In genomic region chr11:446886-447285, GRCh38 we compare ENCODE assay signal across 17 cellular contexts. TPM values are rescaled to one million over a fixed set of nuclear protein-coding genes. Genes with fewer than 3 reads are reported as not detected.
DNase-seq lines count a peak whose midpoint lies in the region; ATAC-seq and TF ChIP-seq lines count a peak whose summit lies in the region.
"Had no signal": no experiment of that assay in that cellular context is flagged by ENCODE, and none has a peak within 500 bp of the region (broad histone marks: within the 10 kb centered on the region; RNA-seq: fewer than 3 reads in every experiment).

No MANE protein-coding gene starts in this region.

- intact Hi-C loops in stomach (cut with DNase I; ENCODE audit: low total_unique reads) = no loop called here

- no peak for ATAC-seq in HG02852 (IDR thresholded peaks at IDR 0.05; ENCODE audit: unreplicated experiment)
- ATAC-seq: A549, body of pancreas, GM12878 had no signal

- peaks cover 0 to 24% (median under 1%) of the 10 kb centered on the region in 3 donors for H3K27me3 ChIP-seq in stomach
- H3K27me3 ChIP-seq: body of pancreas, testis had no signal

- TF ChIP-seq EP300 in stomach (IDR thresholded peaks at IDR 0.05) = no peak

- peak overlapping the region in 4 of 5 experiments; percentile 52 to 88 (median 58) for H3K27ac Mint-ChIP-seq in brain
- H3K27ac Mint-ChIP-seq in nephron = peak overlapping the region; percentile 66 to 92 (median 83)

- DNase-seq in NCI-H1092 treated with DMSO at 0.1 percent for 48 hours (lab: John Stamatoyannopoulos, UW) = peak; percentile 25
- no peak for DNase-seq in NCI-H1092 (lab: John Stamatoyannopoulos, UW)
- peak; percentile 75 for DNase-seq in NCI-H2171 treated with DMSO at 0.1 percent for 48 hours (lab: John Stamatoyannopoulos, UW)
- no peak for DNase-seq in activated CD4-positive, CD25-positive, alpha-beta regulatory T cell treated with anti-CD3 and anti-CD28 coated beads, Interleukin-2, amount 50 U/mL, for 72 hours
- DNase-seq in stomach = no peak
- DNase-seq: activated T-cell treated with anti-CD3 and anti-CD28 coated beads, Interleukin-2, amount 50 U/mL, for 48 hours; body of pancreas; IMR-90; testis; WERI-Rb-1 had no signal

- no peak for TF ChIP-seq CTCF in brain (conservative IDR thresholded peaks at IDR 0.05)
- no peak for TF ChIP-seq CTCF in nephron (IDR thresholded peaks at IDR 0.05; ENCODE audit: unreplicated experiment in 3 of 3)
- no peak for TF ChIP-seq CTCF in stomach (IDR thresholded peaks at IDR 0.05)

- H3K4me3 Mint-ChIP-seq in brain (peak overlapping the region in 4 of 5 experiments; percentile 32 to 64 (median 52)), nephron (peak overlapping the region; percentile 37 to 68 (median 61))

- H3K4me1 Mint-ChIP-seq in brain = peaks cover 38% of the 10 kb centered on the region
- peaks cover 47% of the 10 kb centered on the region for H3K4me1 Mint-ChIP-seq in nephron

- no peak overlapping the region for H3K27ac ChIP-seq in stomach

- 68 to 76% (median 71%) methylated on average over 6 to 7 of the region's 7 CpGs for WGBS in stomach, 5 donors

- no peaks in the 10 kb centered on the region for H3K9me3 ChIP-seq in stomach
- H3K9me3 ChIP-seq: A549, body of pancreas, HAP-1, testis had no signal

- no peak for TF ChIP-seq POLR2A in stomach (IDR thresholded peaks at IDR 0.05)

- H3K27me3 Mint-ChIP-seq in brain (peaks cover 4% of the 10 kb centered on the region), nephron (ENCODE audit: low read depth) (peaks cover 5% of the 10 kb centered on the region)

- peaks cover 25 to 50% (median 48%) of the 10 kb centered on the region in 4 donors for H3K4me1 ChIP-seq in stomach

- no peaks in the 10 kb centered on the region for H3K36me3 ChIP-seq in stomach

- no peak overlapping the region for H3K4me3 ChIP-seq in stomach
- H3K4me3 ChIP-seq: body of pancreas had no signal

- H3K36me3 Mint-ChIP-seq in brain (no peaks in the 10 kb centered on the region), nephron (ENCODE audit: low read depth) (no peaks in the 10 kb centered on the region)

- H3K9me3 Mint-ChIP-seq in brain (no peaks in the 10 kb centered on the region), nephron (no peaks in the 10 kb centered on the region)

RNA-seq across cellular contexts. Expression of gene PTDSS2, which starts 3.2 kb away (rescaled TPM):
- polyA plus RNA-seq in brain (ENCODE audit: insufficient read depth, low read depth, low replicate concordance) = 20.6 TPM
- total RNA-seq in stomach = 100 to 1,000 TPM in 2 of 5 donors, 10 to 100 TPM in 3; 16.5 to 264 (median 59.0) TPM
- polyA plus RNA-seq in stomach = 10 to 100 TPM; 11.6 to 24.3 (median 22.3) TPM

RNA-seq across cellular contexts. Expression of gene ANO9, which starts 5.1 kb away (rescaled TPM):
- polyA plus RNA-seq in brain (ENCODE audit: insufficient read depth, low read depth, low replicate concordance) (1.6 TPM), stomach (10 to 100 TPM in 2 of 3 donors, 1 to 10 TPM in 1; 9.8 to 37.6 (median 12.8) TPM)
- 100 to 1,000 TPM in 1 of 5 donors, 10 to 100 TPM in 3, 1 to 10 TPM in 1; 5.7 to 208 (median 40.2) TPM for total RNA-seq in stomach
- total RNA-seq: endothelial cell of umbilical vein, IMR-90 had no signal
- polyA plus RNA-seq: IMR-90 had no signal

RNA-seq across cellular contexts. Expression of gene SIGIRR, which starts 32.1 kb away (rescaled TPM):
- polyA plus RNA-seq in brain (ENCODE audit: insufficient read depth, low read depth, low replicate concordance) = 33.2 TPM
- 100 to 1,000 TPM in 3 of 5 donors, 10 to 100 TPM in 2; 11.4 to 325 (median 110) TPM for total RNA-seq in stomach
- 100 to 1,000 TPM; 110 to 227 (median 164) TPM for polyA plus RNA-seq in stomach

RNA-seq across cellular contexts. Expression of gene PKP3, which starts 52.9 kb away (rescaled TPM):
- 0.32 TPM for polyA plus RNA-seq in brain (ENCODE audit: insufficient read depth, low read depth, low replicate concordance)
- 100 to 1,000 TPM in 3 of 5 donors, 10 to 100 TPM in 2; 26.3 to 356 (median 141) TPM for total RNA-seq in stomach
- polyA plus RNA-seq in stomach = 10 to 100 TPM; 31.1 to 94.5 (median 41.7) TPM

Comparison
In these comparisons a context has a peak if more than half of its experiments do, and no peak if none do; other contexts are left out.
1. DNase-seq: peak in NCI-H1092 treated with DMSO at 0.1 percent for 48 hours (single experiment) and NCI-H2171 treated with DMSO at 0.1 percent for 48 hours (single experiment); none in NCI-H1092 (single experiment), activated CD4-positive, CD25-positive, alpha-beta regulatory T cell treated with anti-CD3 and anti-CD28 coated beads, Interleukin-2, amount 50 U/mL, for 72 hours (single experiment) and stomach (single experiment).